In genomic region chr4:2793578-2793919, GRCh38 we compare ENCODE assay signal across 8 cellular contexts. TPM values are rescaled to one million over a fixed set of nuclear protein-coding genes. Genes with fewer than 3 reads are reported as not detected.
DNase-seq lines count a peak whose midpoint lies in the region; ATAC-seq and TF ChIP-seq lines count a peak whose summit lies in the region.

No MANE protein-coding gene starts in this region.

- no peak overlapping the region for H2BK120ac ChIP-seq in H9 (ENCODE audit: low read depth, low read length, poor library complexity, severe bottlenecking)
- no peak overlapping the region for H2BK120ac ChIP-seq in mesendoderm (ENCODE audit: low read depth, low read length)

- H4K8ac ChIP-seq in H9 (replicated peaks; ENCODE audit: insufficient read length, low read depth, low read length) (no peak overlapping the region), mesendoderm (ENCODE audit: low read depth, low read length) (no peak overlapping the region)

- H3K36me3 ChIP-seq in mesendoderm (ENCODE audit: control insufficient read depth, insufficient read depth, low read length): no peaks in the 10 kb centered on the region
- H3K36me3 ChIP-seq in thymus (ENCODE audit: control insufficient read depth, insufficient read depth): no peaks in the 10 kb centered on the region

- H2BK5ac ChIP-seq in H9 (ENCODE audit: insufficient read length, low read length) (no peak overlapping the region), mesendoderm (ENCODE audit: low read length) (no peak overlapping the region)

- TF ChIP-seq CTCF in H9 (conservative IDR thresholded peaks at IDR 0.05): no peak

- no peak overlapping the region for H2BK20ac ChIP-seq in H9 (ENCODE audit: low read depth, low read length, poor library complexity, severe bottlenecking)

- H3K4me3 ChIP-seq in mesendoderm (ENCODE audit: low read length): peak overlapping the region; percentile 14
- H3K4me3 ChIP-seq in thymus (ENCODE audit: low read length): peak overlapping the region; percentile 46

- H3K4me1 Mint-ChIP-seq in H9: peaks cover 14 to 27% of the 10 kb centered on the region in 2 experiments
- H3K4me1 Mint-ChIP-seq in T-helper 2 cell treated with Interferon-gamma antibody and Interleukin-4, amounts not matched to agents 5 μg/mL and 100 μg/mL, for 36 hours (ENCODE audit: low read depth): peaks cover 19% of the 10 kb centered on the region
- H3K4me1 Mint-ChIP-seq in dendritic cell treated with granulocyte-macrophage colony-stimulating factor and Interleukin-4, amounts not matched to agents 40 ng/mL and 50 ng/mL, for 4 days (ENCODE audit: low read depth): peaks cover 88% of the 10 kb centered on the region

- H4K91ac ChIP-seq in H9 (ENCODE audit: insufficient read length, low read depth, low read length): no peak overlapping the region

- H3K56ac ChIP-seq in H9 (ENCODE audit: insufficient read length, low read depth, low read length) (no peak overlapping the region), mesendoderm (ENCODE audit: low read length) (peak overlapping the region; percentile 46)

- intact Hi-C loops in dendritic cell treated with granulocyte-macrophage colony-stimulating factor and Interleukin-4, amounts not matched to agents 40 ng/mL and 50 ng/mL, for 4 days (cut with micrococcal nuclease): no loop called here

- no peak overlapping the region for H2BK15ac ChIP-seq in H9 (ENCODE audit: low read depth, low read length)
- no peak overlapping the region for H2BK15ac ChIP-seq in mesendoderm (replicated peaks; ENCODE audit: low read depth)

- H3K27ac ChIP-seq in H9 (ENCODE audit: insufficient read length, low read depth, low read length): no peak overlapping the region
- no peak overlapping the region for H3K27ac ChIP-seq in mesendoderm (ENCODE audit: low read depth, low read length)
- H3K27ac ChIP-seq in thymus (ENCODE audit: low read depth): no peak overlapping the region

- H3K18ac ChIP-seq in H9 (ENCODE audit: insufficient read length, low read depth, low read length) (no peak overlapping the region), mesendoderm (ENCODE audit: low read length) (no peak overlapping the region)

- no peaks in the 10 kb centered on the region for H3K79me1 ChIP-seq in H9 (ENCODE audit: insufficient read depth, low read depth, low read length, poor library complexity, severe bottlenecking)
- no peaks in the 10 kb centered on the region for H3K79me1 ChIP-seq in mesendoderm (ENCODE audit: low read length)

- H3K4me2 ChIP-seq in H9 (ENCODE audit: insufficient read depth, insufficient read length, low read length) (peak overlapping the region; percentile 11), mesendoderm (ENCODE audit: low read length) (peak overlapping the region; percentile 28)

- H2BK12ac ChIP-seq in H9 (ENCODE audit: insufficient read length, low read depth, low read length): no peak overlapping the region

- H3K23me2 ChIP-seq in H9 (ENCODE audit: insufficient read length, low read depth, low read length, poor library complexity, severe bottlenecking): no peaks in the 10 kb centered on the region

- H3K79me2 ChIP-seq in H9 (ENCODE audit: insufficient read depth, low read length) (no peaks in the 10 kb centered on the region), mesendoderm (ENCODE audit: control insufficient read depth, insufficient read depth, low read length) (no peaks in the 10 kb centered on the region)

- H2AK5ac ChIP-seq in H9 (ENCODE audit: insufficient read length, low read length): no peak overlapping the region
- H2AK5ac ChIP-seq in mesendoderm (ENCODE audit: low read length): no peak overlapping the region

- H3K4me1 ChIP-seq in H9 (ENCODE audit: insufficient read depth, low read length): no peaks in the 10 kb centered on the region
- no peaks in the 10 kb centered on the region for H3K4me1 ChIP-seq in mesendoderm (ENCODE audit: control insufficient read depth, low read depth, low read length)
- peaks cover 25% of the 10 kb centered on the region for H3K4me1 ChIP-seq in thymus (ENCODE audit: control insufficient read depth, insufficient read depth, low read length)

- ATAC-seq in GM19397 (IDR thresholded peaks at IDR 0.05; ENCODE audit: unreplicated experiment) (no peak), GM18498 (IDR thresholded peaks at IDR 0.05; ENCODE audit: unreplicated experiment) (no peak)

- peaks cover 3% of the 10 kb centered on the region for H4K20me1 ChIP-seq in H9 (ENCODE audit: control insufficient read depth, insufficient read depth, insufficient read length)

- no peaks in the 10 kb centered on the region for H3K27me3 ChIP-seq in H9 (ENCODE audit: insufficient read depth, low read length)
- no peaks in the 10 kb centered on the region for H3K27me3 ChIP-seq in mesendoderm (ENCODE audit: insufficient read depth, low read length, poor library complexity)
- H3K27me3 ChIP-seq in thymus (ENCODE audit: control insufficient read depth, insufficient read depth): no peaks in the 10 kb centered on the region

- H3T11ph ChIP-seq in H9 (ENCODE audit: low read length): no peak overlapping the region

- H3K27ac Mint-ChIP-seq in H9: no peak overlapping the region
- no peak overlapping the region for H3K27ac Mint-ChIP-seq in T-helper 2 cell treated with Interferon-gamma antibody and Interleukin-4, amounts not matched to agents 5 μg/mL and 100 μg/mL, for 36 hours
- H3K27ac Mint-ChIP-seq in dendritic cell treated with granulocyte-macrophage colony-stimulating factor and Interleukin-4, amounts not matched to agents 40 ng/mL and 50 ng/mL, for 4 days: peak overlapping the region; percentile 94

- no peak overlapping the region for H3K14ac ChIP-seq in H9 (ENCODE audit: insufficient read depth, low read length)

- no peak overlapping the region for H3K9ac ChIP-seq in H9 (ENCODE audit: extremely low read depth, insufficient read length, low read length)
- peak overlapping the region; percentile 5 for H3K9ac ChIP-seq in mesendoderm (ENCODE audit: low read length)

- H3K23ac ChIP-seq in H9 (ENCODE audit: insufficient read length, low read depth, low read length) (no peak overlapping the region), mesendoderm (ENCODE audit: low read length) (peak overlapping the region; percentile 29)

- H3K9me3 ChIP-seq in H9 (ENCODE audit: control insufficient read depth, low read depth, low read length) (no peaks in the 10 kb centered on the region), thymus (ENCODE audit: control insufficient read depth) (no peaks in the 10 kb centered on the region)

- H3K4ac ChIP-seq in H9 (ENCODE audit: low read depth, low read length) (no peak overlapping the region), mesendoderm (ENCODE audit: low read depth, low read length) (no peak overlapping the region)

- peaks cover 24% of the 10 kb centered on the region for H3K27me3 Mint-ChIP-seq in H9 (ENCODE audit: low read depth)
- H3K27me3 Mint-ChIP-seq in T-helper 2 cell treated with Interferon-gamma antibody and Interleukin-4, amounts not matched to agents 5 μg/mL and 100 μg/mL, for 36 hours (ENCODE audit: low read depth): no peaks in the 10 kb centered on the region
- H3K27me3 Mint-ChIP-seq in dendritic cell treated with granulocyte-macrophage colony-stimulating factor and Interleukin-4, amounts not matched to agents 40 ng/mL and 50 ng/mL, for 4 days: no peaks in the 10 kb centered on the region

- H3K36me3 Mint-ChIP-seq in H9 (ENCODE audit: insufficient read depth in 1 of 3, low read depth in 3 of 3): no peaks in the 10 kb centered on the region
- no peaks in the 10 kb centered on the region for H3K36me3 Mint-ChIP-seq in T-helper 2 cell treated with Interferon-gamma antibody and Interleukin-4, amounts not matched to agents 5 μg/mL and 100 μg/mL, for 36 hours (ENCODE audit: low read depth)
- peaks cover 54% of the 10 kb centered on the region for H3K36me3 Mint-ChIP-seq in dendritic cell treated with granulocyte-macrophage colony-stimulating factor and Interleukin-4, amounts not matched to agents 40 ng/mL and 50 ng/mL, for 4 days (ENCODE audit: low read depth)

- DNase-seq in H9 (peak; percentile 43), mesendoderm (peak; percentile 44), NCI-H2171 (lab: John Stamatoyannopoulos, UW) (no peak)
- DNase-seq in T-helper 2 cell treated with Interferon-gamma antibody and Interleukin-4, amounts not matched to agents 5 μg/mL and 100 μg/mL, for 36 hours (ENCODE audit: low spot score): peak; percentile 42

- H3K4me3 Mint-ChIP-seq in H9: peak overlapping the region; percentile 67 to 89
- H3K4me3 Mint-ChIP-seq in T-helper 2 cell treated with Interferon-gamma antibody and Interleukin-4, amounts not matched to agents 5 μg/mL and 100 μg/mL, for 36 hours: peak overlapping the region; percentile 79
- peak overlapping the region; percentile 88 for H3K4me3 Mint-ChIP-seq in dendritic cell treated with granulocyte-macrophage colony-stimulating factor and Interleukin-4, amounts not matched to agents 40 ng/mL and 50 ng/mL, for 4 days

- WGBS in H9 (ENCODE audit: extremely low coverage, insufficient read length, low lambda C conversion rate): no CpG with 5 or more reads among the region's 24 CpGs
- WGBS in mesendoderm (ENCODE audit: extremely low coverage, insufficient coverage, low lambda C conversion rate): no CpG with 5 or more reads among the region's 24 CpGs
- WGBS in thymus: 13% methylated on average over 24 of the region's 24 CpGs

- no peak overlapping the region for H2AFZ ChIP-seq in H9 (ENCODE audit: low read length)

- no peak overlapping the region for H4K5ac ChIP-seq in H9 (ENCODE audit: insufficient read length, low read depth, low read length)
- no peak overlapping the region for H4K5ac ChIP-seq in mesendoderm (ENCODE audit: low read length)

- H3K9me3 Mint-ChIP-seq in H9: no peaks in the 10 kb centered on the region
- no peaks in the 10 kb centered on the region for H3K9me3 Mint-ChIP-seq in T-helper 2 cell treated with Interferon-gamma antibody and Interleukin-4, amounts not matched to agents 5 μg/mL and 100 μg/mL, for 36 hours
- no peaks in the 10 kb centered on the region for H3K9me3 Mint-ChIP-seq in dendritic cell treated with granulocyte-macrophage colony-stimulating factor and Interleukin-4, amounts not matched to agents 40 ng/mL and 50 ng/mL, for 4 days

RNA-seq across cellular contexts. Expression of gene SH3BP2, which starts 0.7 kb away (rescaled TPM):
- 34.1 and 37.6 TPM in 2 replicates for total RNA-seq in H9 (2021)
- polyA plus RNA-seq in mesendoderm (2013, experiment 1 of 2): 19.3 TPM
- 19.0 TPM for polyA plus RNA-seq in mesendoderm (2013, experiment 2 of 2)
- polyA plus RNA-seq in thymus: 43.9 TPM

RNA-seq across cellular contexts. Expression of gene TNIP2, which starts 37.4 kb away (rescaled TPM):
- total RNA-seq in H9 (2021): 42.2 and 44.7 TPM in 2 replicates
- 23.2 TPM for polyA plus RNA-seq in mesendoderm (2013, experiment 1 of 2)
- polyA plus RNA-seq in mesendoderm (2013, experiment 2 of 2): 25.0 TPM
- polyA plus RNA-seq in thymus: 41.8 TPM

RNA-seq across cellular contexts. Expression of gene ADD1, which starts 50.1 kb away (rescaled TPM):
- total RNA-seq in H9 (2021): 163 and 166 TPM in 2 replicates
- 202 TPM for polyA plus RNA-seq in mesendoderm (2013, experiment 1 of 2)
- 195 TPM for polyA plus RNA-seq in mesendoderm (2013, experiment 2 of 2)
- polyA plus RNA-seq in thymus: 247 TPM
